In the genomic region with DNA sequence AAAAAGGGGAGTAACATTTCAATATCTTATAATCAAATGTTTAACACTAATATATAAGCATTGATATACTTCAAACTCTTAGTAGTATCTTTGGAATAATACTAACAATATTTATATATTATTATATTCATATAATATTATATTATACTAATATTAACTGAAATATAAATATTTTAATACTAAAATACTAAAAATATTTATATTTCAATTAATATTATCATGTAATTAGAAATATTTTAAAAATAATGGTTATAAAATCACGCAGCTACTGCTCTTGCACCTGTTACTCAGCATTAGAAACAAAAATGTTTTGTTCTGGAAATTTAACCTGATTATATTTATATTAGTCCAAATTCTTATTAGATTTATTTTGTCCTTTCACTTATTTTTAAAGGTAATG, we compare ENCODE assay signal across 21 cellular contexts. TPM values are rescaled to one million over a fixed set of nuclear protein-coding genes. Genes with fewer than 3 reads are reported as not detected.
DNase-seq lines count a peak whose midpoint lies in the region; ATAC-seq, FAIRE-seq and TF ChIP-seq lines count a peak whose summit lies in the region.
"Had no signal": no experiment of that assay in that cellular context is flagged by ENCODE, and none has a peak within 500 bp of the region (broad histone marks: within the 10 kb centered on the region; RNA-seq: fewer than 3 reads in every experiment).

No MANE protein-coding gene starts in this region.

- POLR2A ChIA-PET in CD8-positive, alpha-beta T cell (lab: Charles Lee): no interaction called here

- no peak overlapping the region for H3K27ac ChIP-seq in pancreas
- no peak overlapping the region for H3K27ac ChIP-seq in CD8-positive, alpha-beta T cell (ENCODE audit: low read depth, low read length)
- H3K27ac ChIP-seq: A549, C4-2B, GM23248 had no signal

- peaks cover 2% of the 10 kb centered on the region for H3K27me3 Mint-ChIP-seq in CD8-positive, alpha-beta T cell (ENCODE audit: low read depth)

- intact Hi-C loops in pancreas (cut with DNase I): no loop called here
- intact Hi-C loops in CD8-positive, alpha-beta T cell (cut with DNase I, micrococcal nuclease): no loop called here

- no peaks in the 10 kb centered on the region for H3K36me3 ChIP-seq in pancreas
- no peaks in the 10 kb centered on the region for H3K36me3 ChIP-seq in CD8-positive, alpha-beta T cell (ENCODE audit: insufficient read depth, low read length)
- H3K36me3 ChIP-seq: HAP-1 had no signal

- no peaks in the 10 kb centered on the region for H3K9me3 ChIP-seq in pancreas
- H3K9me3 ChIP-seq in CD8-positive, alpha-beta T cell (ENCODE audit: low read length): no peaks in the 10 kb centered on the region
- H3K9me3 ChIP-seq: A549, HAP-1 had no signal

- TF ChIP-seq CTCF in pancreas (IDR thresholded peaks at IDR 0.05): no peak
- TF ChIP-seq CTCF in CD8-positive, alpha-beta T cell (IDR thresholded peaks at IDR 0.05): no peak

- FAIRE-seq in RCC 7860 (lab: Jason Lieb, UNC) (peak; percentile 71), endometrium (lab: Jason Lieb, UNC) (peak; percentile 74), pancreas (lab: Jason Lieb, UNC) (peak; percentile 74)
- FAIRE-seq: GM12891, GM18507, HTR-8/SVneo had no signal

- no peaks in the 10 kb centered on the region for H3K27me3 ChIP-seq in pancreas
- H3K27me3 ChIP-seq in CD8-positive, alpha-beta T cell (ENCODE audit: insufficient read depth, low read length): no peaks in the 10 kb centered on the region

- no peak for ATAC-seq in pancreas
- no peak for ATAC-seq in CD8-positive, alpha-beta T cell
- ATAC-seq in HG03039 (IDR thresholded peaks at IDR 0.05; ENCODE audit: unreplicated experiment): no peak
- no peak for ATAC-seq in HG03139 (IDR thresholded peaks at IDR 0.05; ENCODE audit: unreplicated experiment)
- ATAC-seq: A549 had no signal

- H3K4me3 Mint-ChIP-seq in CD8-positive, alpha-beta T cell: no peak overlapping the region
- H3K4me3 Mint-ChIP-seq: CD4-positive, alpha-beta T cell had no signal

- no peaks in the 10 kb centered on the region for H3K9me3 Mint-ChIP-seq in CD8-positive, alpha-beta T cell
- H3K9me3 Mint-ChIP-seq: CD4-positive, alpha-beta T cell had no signal

- H3K36me3 Mint-ChIP-seq in CD8-positive, alpha-beta T cell: no peaks in the 10 kb centered on the region

- H3K4me1 Mint-ChIP-seq in CD8-positive, alpha-beta T cell (ENCODE audit: low read depth): no peaks in the 10 kb centered on the region

- no peak overlapping the region for H3K4me3 ChIP-seq in pancreas
- H3K4me3 ChIP-seq in CD8-positive, alpha-beta T cell (ENCODE audit: low read depth, low read length): no peak overlapping the region
- H3K4me3 ChIP-seq: A549, GM23248, HAP-1 had no signal

- H3K4me1 ChIP-seq in pancreas: no peaks in the 10 kb centered on the region
- no peaks in the 10 kb centered on the region for H3K4me1 ChIP-seq in CD8-positive, alpha-beta T cell (ENCODE audit: insufficient read depth, low read length)
- H3K4me1 ChIP-seq: HAP-1 had no signal

- CTCF ChIA-PET in CD8-positive, alpha-beta T cell (lab: Charles Lee): interaction anchor here (0.6 kb wide), 1 partner anchor 10 kb away, joined by 3 read pairs; no protein-coding TSS in a partner anchor

- WGBS in pancreas, 2 donors: 96 to 97% methylated on average over 1 of the region's 1 CpG

- no peak overlapping the region for H3K27ac Mint-ChIP-seq in CD8-positive, alpha-beta T cell
- H3K27ac Mint-ChIP-seq: CD4-positive, alpha-beta T cell had no signal

- DNase-seq in RCC 7860 (ENCODE audit: low spot score): no peak
- DNase-seq in pancreas: no peak
- DNase-seq in CD8-positive, alpha-beta T cell: no peak
- DNase-seq: CD4-positive, alpha-beta T cell; DMS53; DND-41; EL; GM23248; IMR-90; KBM-7 had no signal

RNA-seq across cellular contexts. Expression of a gene that starts 12.6 kb away (rescaled TPM):
- 1 to 10 TPM in 3 of 6 donors, under 1 TPM in 3; 0.55 to 5.3 (median 1.0) TPM for total RNA-seq in pancreas
- polyA plus RNA-seq in pancreas: 1 to 10 TPM in 1 of 2 donors, under 1 TPM in 1; 0.84 to 1.1 TPM
- under 1 TPM in 1 of 2 experiments, not detected in 1; 0.14 TPM for total RNA-seq in CD8-positive, alpha-beta T cell

RNA-seq across cellular contexts. Expression of a gene that starts 50.4 kb away (rescaled TPM):
- 1 to 10 TPM; 3.1 to 6.1 (median 3.6) TPM for total RNA-seq in pancreas
- 1 to 10 TPM; 1.5 to 2.3 TPM for polyA plus RNA-seq in pancreas
- under 1 TPM; 0.33 to 0.39 TPM for total RNA-seq in CD8-positive, alpha-beta T cell
- total RNA-seq: G401, GM23248, H4 had no signal
- polyA plus RNA-seq: GM23248, IMR-90 had no signal
